21 cellular contexts compared by ENCODE assay signal in genomic region chr11:84829162-84829561, GRCh38.
"Had no signal": no experiment of that assay in that cellular context is flagged by ENCODE, and none has a peak within 500 bp of the region (broad histone marks: within the 10 kb centered on the region; RNA-seq: fewer than 3 reads in every experiment).

No MANE protein-coding gene starts in this region.

- H3K27me3 ChIP-seq: SJCRH30 had no signal

- H3K9me3 ChIP-seq: SJCRH30 had no signal

- H3K36me3 ChIP-seq: SJCRH30 had no signal

- DNase-seq: KBM-7, MV-4-11, NCI-H1048, NCI-H1105, NCI-H1417, NCI-H1436 treated with DMSO at 0.1 percent for 48 hours, NCI-H1694, NCI-H187 treated with DMSO at 0.1 percent for 48 hours, NCI-H2081, NCI-H2107, NCI-H226, NCI-H446, NCI-H510A, NCI-H524 treated with DMSO at 0.1 percent for 48 hours, NCI-H69, SHP77 treated with DMSO at 0.1 percent for 48 hours, SJCRH30 had no signal

- H3K27ac ChIP-seq: RWPE1, SJCRH30 had no signal

- ATAC-seq: Panc1, Right ventricle myocardium inferior, SK-N-SH treated with all-trans-retinoic acid at 6 μM for 48 hours had no signal

- H3K4me3 ChIP-seq: SJCRH30 had no signal
